Comparison of ENCODE assay signal across 19 cellular contexts in the genomic region with DNA sequence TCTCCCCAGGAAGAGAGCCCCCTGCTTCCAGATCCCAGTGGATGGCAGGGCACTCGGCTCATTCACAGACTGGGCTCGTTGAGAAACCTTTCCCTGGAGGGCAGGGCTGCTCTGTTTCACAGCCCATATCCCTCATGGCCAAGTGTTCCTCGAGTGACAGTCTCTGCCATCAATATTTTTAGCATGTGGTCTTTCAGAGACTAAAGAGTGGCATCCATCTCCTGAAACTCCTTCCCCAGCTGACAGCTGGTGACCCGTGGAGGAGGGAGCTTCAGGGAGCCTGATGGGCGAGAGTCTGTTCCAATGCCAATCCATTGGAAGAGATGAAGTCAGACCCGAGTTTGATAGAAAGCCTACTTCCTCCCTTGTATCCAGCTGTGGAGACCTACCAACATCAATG. TPM values are rescaled to one million over a fixed set of nuclear protein-coding genes. Genes with fewer than 3 reads are reported as not detected.
DNase-seq lines count a peak whose midpoint lies in the region; ATAC-seq and TF ChIP-seq lines count a peak whose summit lies in the region.
"Had no signal": no experiment of that assay in that cellular context is flagged by ENCODE, and none has a peak within 500 bp of the region (broad histone marks: within the 10 kb centered on the region; RNA-seq: fewer than 3 reads in every experiment).

No MANE protein-coding gene starts in this region.

- peak overlapping the region in 9 of 11 experiments; percentile 5 to 59 (median 48); a peak in 12 of 22 replicates for H3K27ac ChIP-seq in BLaER1 treated with 17β-estradiol and CSF1 and Interleukin-3, amounts not matched to agents 10 nM and 100 nM
- H3K27ac ChIP-seq in MM.1S (ENCODE audit: low read length) (peak overlapping the region; percentile 85; the same call in 1 of the 2 replicates), colonic mucosa (no peak overlapping the region)
- H3K27ac ChIP-seq: C4-2B, HL-60 had no signal

- H3K9me3 Mint-ChIP-seq in type B pancreatic cell = no peaks in the 10 kb centered on the region
- H3K9me3 Mint-ChIP-seq: CD4-positive, alpha-beta T cell; H9 had no signal

- peaks cover 16% of the 10 kb centered on the region for H3K4me1 Mint-ChIP-seq in type B pancreatic cell (ENCODE audit: unreplicated experiment)

- H3K27me3 Mint-ChIP-seq in type B pancreatic cell = peaks cover 4% of the 10 kb centered on the region
- H3K27me3 Mint-ChIP-seq: CD4-positive, alpha-beta T cell had no signal

- TF ChIP-seq CTCF in MM.1S (IDR thresholded peaks at IDR 0.05; ENCODE audit: low read length) (no peak), type B pancreatic cell (conservative IDR thresholded peaks at IDR 0.05) (no peak), colonic mucosa (IDR thresholded peaks at IDR 0.05) (no peak)

- intact Hi-C loops in colonic mucosa (cut with DNase I) = no loop called here

- no peaks in the 10 kb centered on the region for H3K79me2 ChIP-seq in MM.1S (ENCODE audit: low read length)

- no peaks in the 10 kb centered on the region for H3K27me3 ChIP-seq in BLaER1 treated with 17β-estradiol and CSF1 and Interleukin-3, amounts not matched to agents 10 nM and 100 nM
- H3K27me3 ChIP-seq in MM.1S (replicated peaks; ENCODE audit: insufficient read depth, low read length) = no peaks in the 10 kb centered on the region
- H3K27me3 ChIP-seq in colonic mucosa = no peaks in the 10 kb centered on the region

- peaks cover 13 to 74% (median 31%) of the 10 kb centered on the region in 10 experiments for H3K4me1 ChIP-seq in BLaER1 treated with 17β-estradiol and CSF1 and Interleukin-3, amounts not matched to agents 10 nM and 100 nM
- H3K4me1 ChIP-seq in MM.1S (ENCODE audit: low read length) = peaks cover 36% of the 10 kb centered on the region
- H3K4me1 ChIP-seq in colonic mucosa = no peaks in the 10 kb centered on the region

- peak overlapping the region; percentile 32 to 70 (median 56) for H3K4me2 ChIP-seq in BLaER1 treated with 17β-estradiol and CSF1 and Interleukin-3, amounts not matched to agents 10 nM and 100 nM
- peak overlapping the region; percentile 50; the same call in 1 of the 2 replicates for H3K4me2 ChIP-seq in MM.1S (ENCODE audit: low read depth, low read length)

- H4K20me1 ChIP-seq in BLaER1 treated with 17β-estradiol and CSF1 and Interleukin-3, amounts not matched to agents 10 nM and 100 nM = no peaks in the 10 kb centered on the region
- no peaks in the 10 kb centered on the region for H4K20me1 ChIP-seq in MM.1S (ENCODE audit: insufficient read depth, low read length)

- no peak overlapping the region; a peak in 2 of 22 replicates for H3K9ac ChIP-seq in BLaER1 treated with 17β-estradiol and CSF1 and Interleukin-3, amounts not matched to agents 10 nM and 100 nM
- H3K9ac ChIP-seq in MM.1S (ENCODE audit: low read length) = no peak overlapping the region
- no peak overlapping the region for H3K9ac ChIP-seq in colonic mucosa (ENCODE audit: low read depth in 2 of 2, low read length in 2 of 2)

- no peak overlapping the region for H3K4me3 ChIP-seq in BLaER1 treated with 17β-estradiol and CSF1 and Interleukin-3, amounts not matched to agents 10 nM and 100 nM
- H3K4me3 ChIP-seq in MM.1S (ENCODE audit: low read length) = no peak overlapping the region
- H3K4me3 ChIP-seq in colonic mucosa = no peak overlapping the region
- H3K4me3 ChIP-seq: K562 had no signal

- no peak for ATAC-seq in GM18861 (IDR thresholded peaks at IDR 0.05; ENCODE audit: unreplicated experiment)
- no peak for ATAC-seq in HG02759 (IDR thresholded peaks at IDR 0.05; ENCODE audit: unreplicated experiment)
- ATAC-seq: K562 had no signal

- DNase-seq in MM.1S = no peak
- DNase-seq in islet precursor cell = peak; percentile 44
- DNase-seq in type B pancreatic cell (ENCODE audit: extremely low spot score, unreplicated experiment) = peak; percentile 6
- DNase-seq in colonic mucosa = no peak
- DNase-seq: Caco-2; CD4-positive, alpha-beta T cell; DMS153; DMS79 treated with DMSO at 0.1 percent for 48 hours; GF-D8; H9 had no signal

- H3K36me3 ChIP-seq in BLaER1 treated with 17β-estradiol and CSF1 and Interleukin-3, amounts not matched to agents 10 nM and 100 nM = no peaks in the 10 kb centered on the region
- H3K36me3 ChIP-seq in MM.1S (replicated peaks; ENCODE audit: insufficient read depth, low read length) (no peaks in the 10 kb centered on the region), colonic mucosa (no peaks in the 10 kb centered on the region)

- no peaks in the 10 kb centered on the region for H3K36me3 Mint-ChIP-seq in type B pancreatic cell

- H2AFZ ChIP-seq in MM.1S (ENCODE audit: low read length) = no peak overlapping the region

- no peak overlapping the region for H3K4me3 Mint-ChIP-seq in type B pancreatic cell
- H3K4me3 Mint-ChIP-seq: B cell; CD4-positive, alpha-beta T cell; H9 had no signal

- no peaks in the 10 kb centered on the region for H3K9me2 ChIP-seq in MM.1S (replicated peaks; ENCODE audit: insufficient read depth, low read length)

- H3K27ac Mint-ChIP-seq in type B pancreatic cell = no peak overlapping the region
- H3K27ac Mint-ChIP-seq: B cell; CD4-positive, alpha-beta T cell had no signal

- H3F3A ChIP-seq in MM.1S (ENCODE audit: insufficient read depth, low read length) = peaks cover 7% of the 10 kb centered on the region

- H3K9me3 ChIP-seq in BLaER1 treated with 17β-estradiol and CSF1 and Interleukin-3, amounts not matched to agents 10 nM and 100 nM (replicated peaks in 1 of 11) = peaks cover 0 to 7% (median 0%) of the 10 kb centered on the region in 11 experiments; a peak in 3 of 22 replicates
- H3K9me3 ChIP-seq in MM.1S (replicated peaks; ENCODE audit: insufficient read depth, low read length) = no peaks in the 10 kb centered on the region
- H3K9me3 ChIP-seq in colonic mucosa = no peaks in the 10 kb centered on the region
- H3K9me3 ChIP-seq: Caco-2 had no signal

RNA-seq across cellular contexts. Expression of a gene that starts 30.7 kb away (rescaled TPM):
- 0.31 TPM in 1 of 2 replicates, not detected in the other for total RNA-seq in type B pancreatic cell (ENCODE audit: low replicate concordance)
- 1 to 10 TPM; 5.0 to 5.1 TPM for total RNA-seq in colonic mucosa
- total RNA-seq: A172, H1, H9 had no signal

Comparison
In these comparisons a context has a peak if more than half of its experiments do, and no peak if none do; other contexts are left out.
1. DNase-seq: peak in islet precursor cell (single experiment) and type B pancreatic cell (single experiment); none in MM.1S (single experiment) and colonic mucosa (single experiment).